12 cellular contexts compared by ENCODE assay signal in genomic region chr1:12614402-12615165, GRCh38. TPM values are rescaled to one million over a fixed set of nuclear protein-coding genes. Genes with fewer than 3 reads are reported as not detected.
A peak's percentile ranks its signal among the peaks of the same experiment; 100 is the strongest.
DNase-seq lines count a peak whose midpoint lies in the region; ATAC-seq and TF ChIP-seq lines count a peak whose summit lies in the region.
"Had no signal": no experiment of that assay in that cellular context is flagged by ENCODE, and none has a peak within 500 bp of the region (broad histone marks: within the 10 kb centered on the region; RNA-seq: fewer than 3 reads in every experiment).

No MANE protein-coding gene starts in this region.

- TF ChIP-seq EP300 in SK-N-SH (IDR thresholded peaks at IDR 0.05; ENCODE audit: borderline replicate concordance in 1 of 2, low read depth in 1 of 2, low read length in 1 of 2), result no peak

- no peak for TF ChIP-seq RAD21 in SK-N-SH (IDR thresholded peaks at IDR 0.05; ENCODE audit: low read length)

- H3K36me3 ChIP-seq in SK-N-SH (replicated peaks in 1 of 2; ENCODE audit: control insufficient read depth in 1 of 2, insufficient read depth in 2 of 2, low read length in 1 of 2) (peaks cover 0 to 7% of the 10 kb centered on the region in 2 experiments), adipocyte (ENCODE audit: control insufficient read depth, insufficient read depth, low read length, severe bottlenecking) (peaks cover 29% of the 10 kb centered on the region), kidney epithelial cell (ENCODE audit: control insufficient read depth, insufficient read depth, low read length) (peaks cover 1% of the 10 kb centered on the region), stomach smooth muscle (ENCODE audit: control insufficient read depth in 2 of 2, insufficient read depth in 2 of 2, low read length in 2 of 2) (peaks cover 0 to 12% of the 10 kb centered on the region in 2 donors)

- no peaks in the 10 kb centered on the region for H4K20me1 ChIP-seq in SK-N-SH (ENCODE audit: insufficient read depth)

- DNase-seq in SK-N-SH, result no peak
- no peak for DNase-seq in adipocyte (ENCODE audit: low read depth)
- DNase-seq in kidney epithelial cell (ENCODE audit: low read depth), result no peak
- DNase-seq in NCI-H524 treated with DMSO at 0.1 percent for 48 hours (lab: John Stamatoyannopoulos, UW), result no peak
- no peak for DNase-seq in cerebellar cortex (ENCODE audit: low spot score)
- DNase-seq: 8988T, NCI-H1105 treated with DMSO at 0.1 percent for 48 hours had no signal

- POLR2A ChIA-PET in SK-N-SH (lab: Yijun Ruan, JAX), result no interaction called here

- H3K9ac ChIP-seq in SK-N-SH (no peak overlapping the region), adipocyte (ENCODE audit: low read length) (peak overlapping the region; percentile 97), stomach smooth muscle (ENCODE audit: low read length in 2 of 2) (peak overlapping the region; percentile 42 to 75)

- peaks cover 18% of the 10 kb centered on the region for H3F3A ChIP-seq in SK-N-SH (replicated peaks; ENCODE audit: insufficient read depth)

- H2AFZ ChIP-seq in SK-N-SH (ENCODE audit: low read depth), result no peak overlapping the region

- CTCF ChIA-PET in SK-N-SH (lab: Yijun Ruan, JAX), result interaction anchor here (1.1 to 2.4 kb wide), 2 partner anchors 13 to 44 kb away, joined by 6 to 9 read pairs; no protein-coding TSS in a partner anchor

- WGBS in SK-N-SH (ENCODE audit: low lambda C conversion rate), result 80% methylated on average over 7 of the region's 7 CpGs

- H3K4me1 ChIP-seq in SK-N-SH (ENCODE audit: control insufficient read depth in 1 of 2, insufficient read depth in 2 of 2, low read depth in 1 of 2, low read length in 1 of 2) (peaks cover 26 to 27% of the 10 kb centered on the region in 2 experiments; a peak in 3 of 4 replicates), adipocyte (ENCODE audit: control insufficient read depth, insufficient read depth, low read length) (peaks cover 38% of the 10 kb centered on the region), stomach smooth muscle (ENCODE audit: control insufficient read depth, insufficient read depth, low read length) (peaks cover 39% of the 10 kb centered on the region)

- no peaks in the 10 kb centered on the region for H3K79me2 ChIP-seq in SK-N-SH (ENCODE audit: insufficient read depth)

- TF ChIP-seq CTCF in SK-N-SH (IDR thresholded peaks at IDR 0.05) (no peak), kidney epithelial cell (IDR thresholded peaks at IDR 0.05; ENCODE audit: insufficient read depth, low read length, poor library complexity, severe bottlenecking) (no peak)

- H3K4me3 ChIP-seq in SK-N-SH (ENCODE audit: low read depth in 2 of 2, low read length in 1 of 2) (peak overlapping the region in 1 of 2 experiments; percentile 48; a peak in 2 of 4 replicates), adipocyte (ENCODE audit: low read length) (peak overlapping the region; percentile 93), kidney epithelial cell (ENCODE audit: low read depth, low read length) (peak overlapping the region; percentile 83), stomach smooth muscle (ENCODE audit: low read length in 2 of 2) (peak overlapping the region in 1 of 2 donors; percentile 88)

- H3K9me3 ChIP-seq in SK-N-SH (no peaks in the 10 kb centered on the region), adipocyte (ENCODE audit: control insufficient read depth, low read length) (no peaks in the 10 kb centered on the region), stomach smooth muscle (ENCODE audit: control insufficient read depth in 2 of 2, low read length in 2 of 2) (no peaks in the 10 kb centered on the region)

- H3K4me2 ChIP-seq in SK-N-SH, result peak overlapping the region; percentile 86; the same call in 1 of the 2 replicates

- H3K27ac ChIP-seq in SK-N-SH (ENCODE audit: low read depth in 2 of 2, low read length in 1 of 2) (peak overlapping the region in 1 of 2 experiments; percentile 79; a peak in 1 of 4 replicates), stomach smooth muscle (ENCODE audit: low read length) (peak overlapping the region; percentile 86)

- no peaks in the 10 kb centered on the region for H3K9me2 ChIP-seq in SK-N-SH

- H3K27me3 ChIP-seq in SK-N-SH (ENCODE audit: insufficient read depth) (no peaks in the 10 kb centered on the region), adipocyte (replicated peaks; ENCODE audit: control insufficient read depth, insufficient read depth, low read length) (no peaks in the 10 kb centered on the region), kidney epithelial cell (ENCODE audit: control insufficient read depth, insufficient read depth, low read length) (no peaks in the 10 kb centered on the region), stomach smooth muscle (ENCODE audit: control insufficient read depth in 1 of 2, insufficient read depth in 2 of 2, low read length in 2 of 2) (no peaks in the 10 kb centered on the region)

- no peak for ATAC-seq in SK-N-SH treated with all-trans-retinoic acid at 6 μM for 48 hours
- ATAC-seq in HG02981 (IDR thresholded peaks at IDR 0.05; ENCODE audit: unreplicated experiment), result no peak

TF ChIP-seq in SK-N-SH, 30 proteins besides CTCF, POLR2A, EP300 and RAD21:
- TF ChIP-seq IRF3 (IDR thresholded peaks at IDR 0.05; ENCODE audit: low read depth, low read length), result no peak

TF ChIP-seq in SK-N-SH treated with all-trans-retinoic acid at 6 μM for 48 hours, 23 proteins besides CTCF, POLR2A, EP300 and RAD21:
- TF ChIP-seq PATZ1 (CRISPR knock-in tag; IDR thresholded peaks at IDR 0.05; ENCODE audit: borderline replicate concordance) (no peak), POU6F1 (CRISPR knock-in tag; IDR thresholded peaks at IDR 0.05; ENCODE audit: borderline replicate concordance, low read depth) (no peak), TCF4 (CRISPR knock-in tag; IDR thresholded peaks at IDR 0.05; ENCODE audit: borderline replicate concordance) (no peak), ZFP3 (CRISPR knock-in tag; IDR thresholded peaks at IDR 0.05) (no peak), CSDC2 (CRISPR knock-in tag; IDR thresholded peaks at IDR 0.05) (no peak), ARNTL (CRISPR knock-in tag; IDR thresholded peaks at IDR 0.05; ENCODE audit: borderline replicate concordance, low read depth) (no peak)

RNA-seq across cellular contexts. Expression of gene DHRS3, which starts 3.4 kb away (rescaled TPM):
- 29.6 and 44.8 TPM in 2 replicates for polyA plus RNA-seq in SK-N-SH (2012; rRNA removed)
- polyA plus RNA-seq in SK-N-SH (2012; cell fraction: cytosol; rRNA removed), result 17.6 and 26.3 TPM in 2 replicates
- polyA plus RNA-seq in SK-N-SH (2012; cell fraction: nucleus; rRNA removed), result 41.9 and 43.1 TPM in 2 replicates
- 37.4 and 41.2 TPM in 2 replicates for total RNA-seq in kidney epithelial cell

RNA-seq across cellular contexts. Expression of gene AADACL4, which starts 29.3 kb away (rescaled TPM):
- 0.32 and 0.59 TPM in 2 replicates for polyA plus RNA-seq in SK-N-SH (2012; rRNA removed)
- 0.21 and 0.23 TPM in 2 replicates for polyA plus RNA-seq in SK-N-SH (2012; cell fraction: cytosol; rRNA removed)
- 2.5 TPM in 2 replicates for polyA plus RNA-seq in SK-N-SH (2012; cell fraction: nucleus; rRNA removed)
- total RNA-seq in kidney epithelial cell, result not detected in 2 replicates
- total RNA-seq: dermis microvascular lymphatic vessel endothelial cell had no signal
- polyA plus RNA-seq: neural cell had no signal
